ENCODE assay signal across 1 cellular context in the genomic region with DNA sequence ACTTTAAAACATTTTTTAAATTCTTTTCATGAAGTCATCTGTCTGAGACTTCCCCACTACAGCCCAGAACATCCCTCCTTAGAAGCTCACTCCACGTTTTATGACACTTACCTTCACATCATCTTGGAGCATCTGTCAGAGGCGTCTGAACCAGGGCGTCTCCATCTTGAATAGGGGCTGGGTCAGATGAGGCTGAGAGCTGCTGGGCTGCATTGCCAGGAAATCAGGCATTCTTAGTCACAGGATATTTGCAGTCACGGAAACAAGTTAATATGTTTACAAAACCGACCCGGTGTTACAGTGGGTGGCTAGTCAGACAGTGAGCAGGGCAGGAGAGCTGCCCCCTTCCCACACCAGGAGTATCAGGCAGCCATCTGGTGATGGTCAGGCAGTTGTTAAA.
TF ChIP-seq lines count a peak whose summit lies in the region.

No MANE protein-coding gene starts in this region.

TF ChIP-seq in WTC11, 78 proteins besides CTCF, POLR2A, EP300 and RAD21 (continued from another document):
- TF ChIP-seq, protein P1, sequence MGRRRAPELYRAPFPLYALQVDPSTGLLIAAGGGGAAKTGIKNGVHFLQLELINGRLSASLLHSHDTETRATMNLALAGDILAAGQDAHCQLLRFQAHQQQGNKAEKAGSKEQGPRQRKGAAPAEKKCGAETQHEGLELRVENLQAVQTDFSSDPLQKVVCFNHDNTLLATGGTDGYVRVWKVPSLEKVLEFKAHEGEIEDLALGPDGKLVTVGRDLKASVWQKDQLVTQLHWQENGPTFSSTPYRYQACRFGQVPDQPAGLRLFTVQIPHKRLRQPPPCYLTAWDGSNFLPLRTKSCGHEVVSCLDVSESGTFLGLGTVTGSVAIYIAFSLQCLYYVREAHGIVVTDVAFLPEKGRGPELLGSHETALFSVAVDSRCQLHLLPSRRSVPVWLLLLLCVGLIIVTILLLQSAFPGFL (CRISPR knock-in tag; IDR thresholded peaks at IDR 0.05; ENCODE audit: borderline replicate concordance), result no peak
